Comparison of ENCODE assay signal across 19 cellular contexts in genomic region chr10:124570646-124571045, GRCh38.
"Had no signal": no experiment of that assay in that cellular context is flagged by ENCODE, and none has a peak within 500 bp of the region (broad histone marks: within the 10 kb centered on the region; RNA-seq: fewer than 3 reads in every experiment).

No MANE protein-coding gene starts in this region.

- H3K79me2 ChIP-seq: parathyroid adenoma had no signal

- ATAC-seq: left ventricle myocardium superior; lower lobe of right lung; natural killer cell; sciatic nerve; stimulated activated effector memory CD8-positive, alpha-beta T cell treated with anti-CD3 and anti-CD28 coated beads, Interleukin-12 subunit alpha, Interleukin-12 subunit beta, amount 100 ng/mL, for 72 hours; upper lobe of right lung had no signal

- H3K4me1 ChIP-seq: lower lobe of right lung, prostate gland, right atrium auricular region, tibial nerve, upper lobe of right lung, uterus had no signal

- H3K4me3 ChIP-seq: dorsolateral prefrontal cortex, lower lobe of right lung, prostate gland, right atrium auricular region, thoracic aorta, tibial nerve, upper lobe of right lung, uterus had no signal

- H3K36me3 ChIP-seq: lower lobe of right lung, neutrophil, prostate gland, right atrium auricular region, thoracic aorta, tibial nerve, upper lobe of right lung, uterus had no signal

- H2AFZ ChIP-seq: parathyroid adenoma had no signal

- H3K9me3 ChIP-seq: lower lobe of right lung, neutrophil, prostate gland, right atrium auricular region, thoracic aorta, tibial nerve, upper lobe of right lung, uterus had no signal

- H3K4me1 Mint-ChIP-seq: natural killer cell had no signal

- H3K27ac ChIP-seq: dorsolateral prefrontal cortex, lower lobe of right lung, neutrophil, parathyroid adenoma, prostate gland, right atrium auricular region, thoracic aorta, tibial nerve, upper lobe of right lung, uterus had no signal

- H3K9ac ChIP-seq: parathyroid adenoma had no signal

- H3K27me3 Mint-ChIP-seq: stimulated activated naive CD8-positive, alpha-beta T cell treated with anti-CD3 and anti-CD28 coated beads, Interleukin-15, Interleukin-2, amounts not matched to agents 100 ng/mL and 50 ng/mL, for 24 hours had no signal

- H3K27ac Mint-ChIP-seq: natural killer cell; stimulated activated naive CD8-positive, alpha-beta T cell treated with anti-CD3 and anti-CD28 coated beads, Interleukin-15, Interleukin-2, amounts not matched to agents 100 ng/mL and 50 ng/mL, for 24 hours had no signal

- H3K36me3 Mint-ChIP-seq: natural killer cell; stimulated activated effector memory CD8-positive, alpha-beta T cell treated with anti-CD3 and anti-CD28 coated beads, Interleukin-12 subunit alpha, Interleukin-12 subunit beta, amount 100 ng/mL, for 72 hours had no signal

- DNase-seq: effector CD4-positive, alpha-beta T cell; left ventricle myocardium superior; lower lobe of right lung; natural killer cell; stimulated activated CD4-positive, alpha-beta T cell treated with anti-CD3 and anti-CD28 coated beads, Interleukin-2, amount 100 ng/mL, for 24 hours; stimulated activated CD4-positive, alpha-beta T cell treated with anti-CD3 and anti-CD28 coated beads, Interleukin-4, amount 100 ng/mL, for 24 hours; upper lobe of right lung; uterus had no signal

- H3K27me3 ChIP-seq: dorsolateral prefrontal cortex, neutrophil, right atrium auricular region, tibial nerve, upper lobe of right lung, uterus had no signal

- H3K9me3 Mint-ChIP-seq: natural killer cell; neural crest cell; stimulated activated effector memory CD8-positive, alpha-beta T cell treated with anti-CD3 and anti-CD28 coated beads, Interleukin-12 subunit alpha, Interleukin-12 subunit beta, amount 100 ng/mL, for 72 hours; stimulated activated naive CD8-positive, alpha-beta T cell treated with anti-CD3 and anti-CD28 coated beads, Interleukin-15, Interleukin-2, amounts not matched to agents 100 ng/mL and 50 ng/mL, for 24 hours had no signal

- H3K4me3 Mint-ChIP-seq: natural killer cell; neural crest cell; stimulated activated effector memory CD8-positive, alpha-beta T cell treated with anti-CD3 and anti-CD28 coated beads, Interleukin-12 subunit alpha, Interleukin-12 subunit beta, amount 100 ng/mL, for 72 hours; stimulated activated naive CD8-positive, alpha-beta T cell treated with anti-CD3 and anti-CD28 coated beads, Interleukin-15, Interleukin-2, amounts not matched to agents 100 ng/mL and 50 ng/mL, for 24 hours had no signal
